Comparison of ENCODE assay signal across 1 cellular context in genomic region chr9:129383005-129383414, GRCh38.
TF ChIP-seq lines count a peak whose summit lies in the region.

No MANE protein-coding gene starts in this region.

TF ChIP-seq in Ishikawa, 13 proteins besides CTCF, POLR2A, EP300 and RAD21 (continued from another document):
- TF ChIP-seq REST (IDR thresholded peaks at IDR 0.05; ENCODE audit: low read depth) (no peak), CREB1 (IDR thresholded peaks at IDR 0.05; ENCODE audit: low read depth) (0 out of 2 replicates have a peak, but pooled peaks have one; percentile 25), USF1 (IDR thresholded peaks at IDR 0.05) (0 out of 2 replicates have a peak, but pooled peaks have one; percentile 18), TEAD4 (IDR thresholded peaks at IDR 0.05) (peak; percentile 60), TAF1 (IDR thresholded peaks at IDR 0.05; ENCODE audit: low read depth) (peak; percentile 66), CEBPB (IDR thresholded peaks at IDR 0.05) (peak; percentile 42; the same call in 1 of the 2 replicates), TCF12 (IDR thresholded peaks at IDR 0.05; ENCODE audit: low read depth) (peak; percentile 96), ZBTB7A (IDR thresholded peaks at IDR 0.05; ENCODE audit: low read depth) (peak; percentile 42; the same call in 1 of the 2 replicates), YY1 (IDR thresholded peaks at IDR 0.05; ENCODE audit: low read depth) (peak; percentile 74; the same call in 1 of the 2 replicates), MAX (IDR thresholded peaks at IDR 0.05) (peak; percentile 81)
